21 cellular contexts compared by ENCODE assay signal in the genomic region with DNA sequence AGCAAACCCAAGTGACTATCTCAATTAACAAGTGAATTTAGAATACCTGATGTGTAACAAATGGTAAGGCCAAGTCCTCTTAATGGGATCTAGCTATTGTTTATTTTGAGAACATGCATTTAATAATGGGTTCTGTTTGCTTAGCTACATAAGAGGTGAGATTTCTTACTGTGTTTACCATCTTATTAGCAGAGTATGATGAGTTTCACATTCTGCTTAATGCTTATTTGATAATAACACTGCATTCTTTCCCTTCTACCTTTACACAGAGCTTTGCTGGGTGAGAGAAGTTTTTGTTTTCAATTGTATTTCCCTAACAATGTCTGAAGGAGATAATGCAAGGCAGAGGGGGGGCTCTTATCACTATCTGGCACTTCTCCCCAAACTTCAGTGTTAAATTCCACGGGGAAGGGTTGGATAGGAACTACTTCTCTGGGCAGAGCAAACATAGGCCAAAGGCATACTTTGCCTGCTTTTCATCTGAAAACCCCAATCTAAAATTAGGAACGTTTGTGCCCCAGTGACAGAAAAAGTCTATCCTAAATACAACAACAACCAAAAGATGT.
DNase-seq lines count a peak whose midpoint lies in the region; ATAC-seq, FAIRE-seq and TF ChIP-seq lines count a peak whose summit lies in the region.
"Had no signal": no experiment of that assay in that cellular context is flagged by ENCODE, and none has a peak within 500 bp of the region (broad histone marks: within the 10 kb centered on the region; RNA-seq: fewer than 3 reads in every experiment).

No MANE protein-coding gene starts in this region.

- CTCF ChIA-PET in A549 (lab: Yijun Ruan, JAX) = interaction anchor here (1.2 to 4.2 kb wide), 3 partner anchors 252 to 473 kb away, joined by 3 to 18 read pairs (median 3); no protein-coding TSS in a partner anchor

- DNase-seq in A549 (ENCODE audit: low read depth in 1 of 2, low spot score in 1 of 2) (no peak), H7 (peak; percentile 18), NCI-H774 (lab: John Stamatoyannopoulos, UW) (peak; percentile 15), iPS-NIHi11 (ENCODE audit: low spot score) (peak; percentile 14), prostate gland (ENCODE audit: low spot score) (no peak), erythroblast (lab: John Stamatoyannopoulos, UW) (no peak), adrenal gland (no peak)
- DNase-seq: ACHN; CD4-positive, alpha-beta T cell; COR-L47; KG1; NCI-H1105; NCI-H1694; NCI-H2081; NCI-H446; NCI-H69; Peyer's patch; T-cell had no signal

- TF ChIP-seq CTCF in A549 (IDR thresholded peaks at IDR 0.05) (no peak), prostate gland (IDR thresholded peaks at IDR 0.05) (no peak), adrenal gland (IDR thresholded peaks at IDR 0.05) (no peak)

- POLR2A ChIA-PET in A549 (lab: Yijun Ruan, JAX) = no interaction called here

- WGBS in A549 (ENCODE audit: missing lambda C conversion rate) = 33% methylated on average over 2 of the region's 2 CpGs
- WGBS in prostate gland = 35% methylated on average over 2 of the region's 2 CpGs
- 30 to 39% (median 36%) methylated on average over 2 of the region's 2 CpGs for WGBS in adrenal gland, 4 donors

- no peak for ATAC-seq in A549
- ATAC-seq: T-cell had no signal

- peak; percentile 39 for FAIRE-seq in A549 (lab: Jason Lieb, UNC)
- FAIRE-seq: G401.6, GM12892 had no signal

- peaks cover 3% of the 10 kb centered on the region; the same call in 1 of the 3 replicates for H3K9me3 ChIP-seq in A549
- no peaks in the 10 kb centered on the region for H3K9me3 ChIP-seq in prostate gland
- H3K9me3 ChIP-seq in adrenal gland (replicated peaks in 1 of 3) = no peaks in the 10 kb centered on the region
- H3K9me3 ChIP-seq: BLaER1, Peyer's patch had no signal

- no peak overlapping the region for H3K4me3 ChIP-seq in A549
- no peak overlapping the region for H3K4me3 ChIP-seq in H7 (ENCODE audit: insufficient read depth, low read depth, low read length)
- no peak overlapping the region for H3K4me3 ChIP-seq in prostate gland
- no peak overlapping the region for H3K4me3 ChIP-seq in adrenal gland
- H3K4me3 ChIP-seq: BLaER1, Peyer's patch had no signal

- no peak overlapping the region for H3K4me2 ChIP-seq in A549
- H3K4me2 ChIP-seq: BLaER1 had no signal

- TF ChIP-seq RAD21 in A549 (conservative IDR thresholded peaks at IDR 0.05 in 1 of 2, IDR thresholded peaks at IDR 0.05 in 1 of 2) = no peak

- H3K4me1 ChIP-seq in A549 (no peaks in the 10 kb centered on the region), prostate gland (replicated peaks) (no peaks in the 10 kb centered on the region), adrenal gland (replicated peaks in 1 of 2) (no peaks in the 10 kb centered on the region)
- H3K4me1 ChIP-seq: BLaER1, Peyer's patch had no signal

- TF ChIP-seq EP300 in A549 (IDR thresholded peaks at IDR 0.05) = no peak

- H3K27ac ChIP-seq in A549 (peak overlapping the region in 1 of 2 experiments; percentile 44; a peak in 2 of 6 replicates), prostate gland (no peak overlapping the region), adrenal gland (no peak overlapping the region)
- H3K27ac ChIP-seq: BLaER1, Peyer's patch had no signal

- intact Hi-C loops in prostate gland (cut with DNase I) = no loop called here
- intact Hi-C loops in adrenal gland (cut with DNase I) = no loop called here

- TF ChIP-seq POLR2A in A549 (IDR thresholded peaks at IDR 0.05; ENCODE audit: low read length) (no peak), prostate gland (IDR thresholded peaks at IDR 0.05) (no peak), erythroblast (IDR thresholded peaks at IDR 0.05; ENCODE audit: low read length) (no peak), adrenal gland (IDR thresholded peaks at IDR 0.05) (no peak)

- H3K27me3 ChIP-seq in H7 (ENCODE audit: control insufficient read depth, insufficient read depth, low read length) = no peaks in the 10 kb centered on the region
- H3K27me3 ChIP-seq in prostate gland (replicated peaks; ENCODE audit: insufficient read depth) = no peaks in the 10 kb centered on the region
- H3K27me3 ChIP-seq in adrenal gland = no peaks in the 10 kb centered on the region
- H3K27me3 ChIP-seq: BLaER1, Peyer's patch had no signal

- H3K36me3 ChIP-seq in H7 (replicated peaks; ENCODE audit: control insufficient read depth, insufficient read depth, low read length) (no peaks in the 10 kb centered on the region), prostate gland (no peaks in the 10 kb centered on the region), adrenal gland (replicated peaks in 1 of 2) (no peaks in the 10 kb centered on the region)
- H3K36me3 ChIP-seq: BLaER1, Peyer's patch had no signal

TF ChIP-seq in A549, 52 proteins besides CTCF, POLR2A, EP300 and RAD21:
- TF ChIP-seq HDAC2 (IDR thresholded peaks at IDR 0.05) (no peak), MAFK (IDR thresholded peaks at IDR 0.05; ENCODE audit: partially characterized antibody) (no peak), NR3C1 (IDR thresholded peaks at IDR 0.05) (no peak), ZC3H11A (IDR thresholded peaks at IDR 0.05) (no peak), HOXA7 (CRISPR knock-in tag; IDR thresholded peaks at IDR 0.05) (no peak), CHD2 (IDR thresholded peaks at IDR 0.05; ENCODE audit: low read length, partially characterized antibody) (no peak), BHLHE40 (IDR thresholded peaks at IDR 0.05; ENCODE audit: low read depth, low read length) (no peak), CEBPB (IDR thresholded peaks at IDR 0.05) (no peak), EHF (CRISPR knock-in tag; IDR thresholded peaks at IDR 0.05) (no peak), HEYL (CRISPR knock-in tag; IDR thresholded peaks at IDR 0.05) (no peak)
- TF ChIP-seq, protein P1, sequence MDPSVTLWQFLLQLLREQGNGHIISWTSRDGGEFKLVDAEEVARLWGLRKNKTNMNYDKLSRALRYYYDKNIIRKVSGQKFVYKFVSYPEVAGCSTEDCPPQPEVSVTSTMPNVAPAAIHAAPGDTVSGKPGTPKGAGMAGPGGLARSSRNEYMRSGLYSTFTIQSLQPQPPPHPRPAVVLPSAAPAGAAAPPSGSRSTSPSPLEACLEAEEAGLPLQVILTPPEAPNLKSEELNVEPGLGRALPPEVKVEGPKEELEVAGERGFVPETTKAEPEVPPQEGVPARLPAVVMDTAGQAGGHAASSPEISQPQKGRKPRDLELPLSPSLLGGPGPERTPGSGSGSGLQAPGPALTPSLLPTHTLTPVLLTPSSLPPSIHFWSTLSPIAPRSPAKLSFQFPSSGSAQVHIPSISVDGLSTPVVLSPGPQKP (IDR thresholded peaks at IDR 0.05; ENCODE audit: low read depth, low read length) = no peak
- TF ChIP-seq, protein P2, sequence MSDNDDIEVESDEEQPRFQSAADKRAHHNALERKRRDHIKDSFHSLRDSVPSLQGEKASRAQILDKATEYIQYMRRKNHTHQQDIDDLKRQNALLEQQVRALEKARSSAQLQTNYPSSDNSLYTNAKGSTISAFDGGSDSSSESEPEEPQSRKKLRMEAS (IDR thresholded peaks at IDR 0.05) = no peak
- TF ChIP-seq, protein P3, sequence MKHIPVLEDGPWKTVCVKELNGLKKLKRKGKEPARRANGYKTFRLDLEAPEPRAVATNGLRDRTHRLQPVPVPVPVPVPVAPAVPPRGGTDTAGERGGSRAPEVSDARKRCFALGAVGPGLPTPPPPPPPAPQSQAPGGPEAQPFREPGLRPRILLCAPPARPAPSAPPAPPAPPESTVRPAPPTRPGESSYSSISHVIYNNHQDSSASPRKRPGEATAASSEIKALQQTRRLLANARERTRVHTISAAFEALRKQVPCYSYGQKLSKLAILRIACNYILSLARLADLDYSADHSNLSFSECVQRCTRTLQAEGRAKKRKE (CRISPR knock-in tag; IDR thresholded peaks at IDR 0.05; ENCODE audit: low read depth) = no peak
- TF ChIP-seq, protein P4, sequence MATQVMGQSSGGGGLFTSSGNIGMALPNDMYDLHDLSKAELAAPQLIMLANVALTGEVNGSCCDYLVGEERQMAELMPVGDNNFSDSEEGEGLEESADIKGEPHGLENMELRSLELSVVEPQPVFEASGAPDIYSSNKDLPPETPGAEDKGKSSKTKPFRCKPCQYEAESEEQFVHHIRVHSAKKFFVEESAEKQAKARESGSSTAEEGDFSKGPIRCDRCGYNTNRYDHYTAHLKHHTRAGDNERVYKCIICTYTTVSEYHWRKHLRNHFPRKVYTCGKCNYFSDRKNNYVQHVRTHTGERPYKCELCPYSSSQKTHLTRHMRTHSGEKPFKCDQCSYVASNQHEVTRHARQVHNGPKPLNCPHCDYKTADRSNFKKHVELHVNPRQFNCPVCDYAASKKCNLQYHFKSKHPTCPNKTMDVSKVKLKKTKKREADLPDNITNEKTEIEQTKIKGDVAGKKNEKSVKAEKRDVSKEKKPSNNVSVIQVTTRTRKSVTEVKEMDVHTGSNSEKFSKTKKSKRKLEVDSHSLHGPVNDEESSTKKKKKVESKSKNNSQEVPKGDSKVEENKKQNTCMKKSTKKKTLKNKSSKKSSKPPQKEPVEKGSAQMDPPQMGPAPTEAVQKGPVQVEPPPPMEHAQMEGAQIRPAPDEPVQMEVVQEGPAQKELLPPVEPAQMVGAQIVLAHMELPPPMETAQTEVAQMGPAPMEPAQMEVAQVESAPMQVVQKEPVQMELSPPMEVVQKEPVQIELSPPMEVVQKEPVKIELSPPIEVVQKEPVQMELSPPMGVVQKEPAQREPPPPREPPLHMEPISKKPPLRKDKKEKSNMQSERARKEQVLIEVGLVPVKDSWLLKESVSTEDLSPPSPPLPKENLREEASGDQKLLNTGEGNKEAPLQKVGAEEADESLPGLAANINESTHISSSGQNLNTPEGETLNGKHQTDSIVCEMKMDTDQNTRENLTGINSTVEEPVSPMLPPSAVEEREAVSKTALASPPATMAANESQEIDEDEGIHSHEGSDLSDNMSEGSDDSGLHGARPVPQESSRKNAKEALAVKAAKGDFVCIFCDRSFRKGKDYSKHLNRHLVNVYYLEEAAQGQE (IDR thresholded peaks at IDR 0.05) = no peak
- TF ChIP-seq, protein P5, sequence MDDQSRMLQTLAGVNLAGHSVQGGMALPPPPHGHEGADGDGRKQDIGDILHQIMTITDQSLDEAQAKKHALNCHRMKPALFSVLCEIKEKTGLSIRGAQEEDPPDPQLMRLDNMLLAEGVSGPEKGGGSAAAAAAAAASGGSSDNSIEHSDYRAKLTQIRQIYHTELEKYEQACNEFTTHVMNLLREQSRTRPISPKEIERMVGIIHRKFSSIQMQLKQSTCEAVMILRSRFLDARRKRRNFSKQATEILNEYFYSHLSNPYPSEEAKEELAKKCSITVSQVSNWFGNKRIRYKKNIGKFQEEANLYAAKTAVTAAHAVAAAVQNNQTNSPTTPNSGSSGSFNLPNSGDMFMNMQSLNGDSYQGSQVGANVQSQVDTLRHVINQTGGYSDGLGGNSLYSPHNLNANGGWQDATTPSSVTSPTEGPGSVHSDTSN (IDR thresholded peaks at IDR 0.05) = no peak

Comparison
In these comparisons a context has a peak if more than half of its experiments do, and no peak if none do; other contexts are left out.
1. DNase-seq: peak in H7 (single experiment), NCI-H774 (single experiment) and iPS-NIHi11 (single experiment); none in A549 (0 of 2), prostate gland (single experiment), erythroblast (0 of 2) and adrenal gland (0 of 7).